8 cellular contexts compared by ENCODE assay signal in genomic region chr16:20900299-20901067, GRCh38. TPM values are rescaled to one million over a fixed set of nuclear protein-coding genes. Genes with fewer than 3 reads are reported as not detected.
DNase-seq lines count a peak whose midpoint lies in the region; ATAC-seq, FAIRE-seq and TF ChIP-seq lines count a peak whose summit lies in the region.

Gene DCUN1D3, minus strand, starts transcription at chr16:20900358. Its CDS starts 37,820 bp downstream, at chr16:20862538.
Gene LYRM1, plus strand, starts transcription at chr16:20900771. Its CDS starts 14,785 bp downstream, at chr16:20915556.

- no peaks in the 10 kb centered on the region for H3K27me3 Mint-ChIP-seq in T-helper 1 cell treated with Interleukin-12 subunit alpha and Interleukin-12 subunit beta and Interleukin-4 antibody, amounts not matched to agents 30 μg/mL and 1 μg/mL, for 36 hours (ENCODE audit: low read depth)
- H3K27me3 Mint-ChIP-seq in progenitor cell of endocrine pancreas: no peaks in the 10 kb centered on the region

- H3K27ac Mint-ChIP-seq in T-helper 1 cell treated with Interleukin-12 subunit alpha and Interleukin-12 subunit beta and Interleukin-4 antibody, amounts not matched to agents 30 μg/mL and 1 μg/mL, for 36 hours: peak within 1 kb of the TSS; percentile 98
- peak within 1 kb of the TSS; percentile 97 for H3K27ac Mint-ChIP-seq in progenitor cell of endocrine pancreas

- H3K4me3 Mint-ChIP-seq in T-helper 1 cell treated with Interleukin-12 subunit alpha and Interleukin-12 subunit beta and Interleukin-4 antibody, amounts not matched to agents 30 μg/mL and 1 μg/mL, for 36 hours: peak within 1 kb of the TSS; percentile 94
- peak within 1 kb of the TSS; percentile 89 for H3K4me3 Mint-ChIP-seq in progenitor cell of endocrine pancreas (ENCODE audit: low read depth)

- peak within 1 kb of the TSS; percentile 99 for H3K27ac ChIP-seq in left ventricle myocardium inferior (replicated peaks)

- peaks cover 61% of the 10 kb centered on the region for H3K4me1 Mint-ChIP-seq in T-helper 1 cell treated with Interleukin-12 subunit alpha and Interleukin-12 subunit beta and Interleukin-4 antibody, amounts not matched to agents 30 μg/mL and 1 μg/mL, for 36 hours (ENCODE audit: low read depth)
- H3K4me1 Mint-ChIP-seq in progenitor cell of endocrine pancreas (ENCODE audit: low read depth): peaks cover 64% of the 10 kb centered on the region

- TF ChIP-seq POLR2A in GM12891 (IDR thresholded peaks at IDR 0.05; ENCODE audit: low read depth, low read length): peak; percentile 53

- peak; percentile 75 for ATAC-seq in HG02852 (IDR thresholded peaks at IDR 0.05; ENCODE audit: unreplicated experiment)

- H3K27me3 ChIP-seq in left ventricle myocardium inferior (ENCODE audit: low read depth): no peaks in the 10 kb centered on the region

- peaks cover 28% of the 10 kb centered on the region for H3K36me3 Mint-ChIP-seq in T-helper 1 cell treated with Interleukin-12 subunit alpha and Interleukin-12 subunit beta and Interleukin-4 antibody, amounts not matched to agents 30 μg/mL and 1 μg/mL, for 36 hours (ENCODE audit: low read depth)
- H3K36me3 Mint-ChIP-seq in progenitor cell of endocrine pancreas (ENCODE audit: insufficient read depth): peaks cover 7% of the 10 kb centered on the region

- no peaks in the 10 kb centered on the region for H3K9me3 ChIP-seq in left ventricle myocardium inferior (replicated peaks)

- TF ChIP-seq CTCF in left ventricle myocardium inferior (IDR thresholded peaks at IDR 0.05; ENCODE audit: borderline replicate concordance): no peak
- no peak for TF ChIP-seq CTCF in progenitor cell of endocrine pancreas (IDR thresholded peaks at IDR 0.05; ENCODE audit: unreplicated experiment)

- peak within 1 kb of the TSS; percentile 92 for H3K4me3 ChIP-seq in left ventricle myocardium inferior

- peak; percentile 90 for FAIRE-seq in GM12891 (lab: Jason Lieb, UNC)

- peaks cover 93% of the 10 kb centered on the region for H3K4me1 ChIP-seq in left ventricle myocardium inferior

- H3K36me3 ChIP-seq in left ventricle myocardium inferior: peaks cover 14% of the 10 kb centered on the region

- intact Hi-C loops in left ventricle myocardium inferior (cut with micrococcal nuclease): loop anchor here (5.0 kb wide), 1 partner anchor 38 kb away; no protein-coding TSS in a partner anchor

- no peaks in the 10 kb centered on the region for H3K9me3 Mint-ChIP-seq in T-helper 1 cell treated with Interleukin-12 subunit alpha and Interleukin-12 subunit beta and Interleukin-4 antibody, amounts not matched to agents 30 μg/mL and 1 μg/mL, for 36 hours
- no peaks in the 10 kb centered on the region for H3K9me3 Mint-ChIP-seq in progenitor cell of endocrine pancreas (ENCODE audit: low read depth)

- DNase-seq in GM12891 (ENCODE audit: insufficient read length, low spot score): peak; percentile 77
- DNase-seq in NCI-H1694 (lab: John Stamatoyannopoulos, UW): peak; percentile 90
- peak; percentile 96 for DNase-seq in amniotic stem cell (lab: John Stamatoyannopoulos, UW)
- peak; percentile 96 for DNase-seq in left ventricle myocardium inferior
- peak; percentile 95 for DNase-seq in progenitor cell of endocrine pancreas (ENCODE audit: low spot score, unreplicated experiment)
- DNase-seq in ureter (ENCODE audit: low spot score): peak; percentile 97

TF ChIP-seq in GM12891, 5 proteins besides CTCF, POLR2A, EP300 and RAD21:
- TF ChIP-seq SPI1 (IDR thresholded peaks at IDR 0.05; ENCODE audit: low read depth, low read length): no peak
- peak; percentile 79 for TF ChIP-seq TAF1 (IDR thresholded peaks at IDR 0.05; ENCODE audit: low read depth, low read length)
- no peak for TF ChIP-seq PAX5 (IDR thresholded peaks at IDR 0.05; ENCODE audit: insufficient read depth, low read length, severe bottlenecking)
- TF ChIP-seq POU2F2 (IDR thresholded peaks at IDR 0.05; ENCODE audit: low read depth, low read length): no peak
- peak; percentile 60; the same call in 1 of the 2 replicates for TF ChIP-seq POLR2AphosphoS5 (IDR thresholded peaks at IDR 0.05; ENCODE audit: low read depth, low read length)

RNA-seq across cellular contexts. Expression of gene DCUN1D3, which starts in this region (rescaled TPM):
- polyA plus RNA-seq in GM12891 (2012; ENCODE audit: low read depth, missing spikeins): 1.9 TPM
- 9.8 TPM for total RNA-seq in left ventricle myocardium inferior
- 23.2 and 24.2 TPM in 2 replicates for total RNA-seq in progenitor cell of endocrine pancreas
- total RNA-seq in ureter: 17.4 TPM

RNA-seq across cellular contexts. Expression of gene LYRM1, which starts in this region (rescaled TPM):
- polyA plus RNA-seq in GM12891 (2012; ENCODE audit: low read depth, missing spikeins): 32.4 TPM
- total RNA-seq in left ventricle myocardium inferior: 45.4 TPM
- 32.5 and 34.2 TPM in 2 replicates for total RNA-seq in progenitor cell of endocrine pancreas
- total RNA-seq in ureter: 40.3 TPM

Comparison
In these comparisons a context has a peak if more than half of its experiments do, and no peak if none do; other contexts are left out.
1. Peak in every context shown above with its lines: DNase-seq, ATAC-seq, H3K4me3 ChIP-seq and H3K27ac ChIP-seq.